In genomic region chr14:105864651-105865265, GRCh38 we compare ENCODE assay signal across 13 cellular contexts.
DNase-seq lines count a peak whose midpoint lies in the region; ATAC-seq, FAIRE-seq and TF ChIP-seq lines count a peak whose summit lies in the region.
"Had no signal": no experiment of that assay in that cellular context is flagged by ENCODE, and none has a peak within 500 bp of the region (broad histone marks: within the 10 kb centered on the region; RNA-seq: fewer than 3 reads in every experiment).

No MANE protein-coding gene starts in this region.

- POLR2A ChIA-PET in activated CD4-positive, alpha-beta T cell treated with anti-CD3 and anti-CD28 coated beads for 36 hours (lab: Charles Lee): no interaction called here
- POLR2A ChIA-PET in activated B cell treated with CpG ODN at 0.5 μM for 24 hours (lab: Charles Lee): interaction anchor here (0.7 to 8.7 kb wide), 10 partner anchors 17 to 692 kb away, joined by 3 to 93 read pairs (median 10); no protein-coding TSS in a partner anchor
- POLR2A ChIA-PET in HepG2 (lab: Yijun Ruan, JAX): no interaction called here
- POLR2A ChIA-PET in CD4-positive, alpha-beta memory T cell (lab: Charles Lee; ENCODE audit: partially characterized antibody): no interaction called here

- no peaks in the 10 kb centered on the region for H3K9me3 Mint-ChIP-seq in activated CD4-positive, alpha-beta T cell treated with anti-CD3 and anti-CD28 coated beads for 36 hours (ENCODE audit: low read depth)
- no peaks in the 10 kb centered on the region for H3K9me3 Mint-ChIP-seq in activated B cell treated with CpG ODN at 0.5 μM for 24 hours
- no peaks in the 10 kb centered on the region for H3K9me3 Mint-ChIP-seq in CD4-positive, alpha-beta memory T cell

- peaks cover 13 to 43% of the 10 kb centered on the region in 2 experiments; a peak in 4 of 5 replicates for H3K27me3 ChIP-seq in HepG2 (ENCODE audit: control insufficient read depth in 1 of 2, insufficient read depth in 2 of 2, low read length in 2 of 2)
- H3K27me3 ChIP-seq in stomach: peaks cover 0 to 27% (median 0%) of the 10 kb centered on the region in 3 donors
- no peaks in the 10 kb centered on the region for H3K27me3 ChIP-seq in CD4-positive, alpha-beta memory T cell (ENCODE audit: insufficient read depth, low read length)
- H3K27me3 ChIP-seq: ascending aorta had no signal

- no peak overlapping the region for H3K9ac ChIP-seq in HepG2 (ENCODE audit: insufficient read depth, low read depth, low read length)

- WGBS in HepG2 (ENCODE audit: low lambda C conversion rate): 0% methylated on average over 1 of the region's 19 CpGs
- WGBS in stomach, 5 donors: 71 to 88% (median 75%) methylated on average over 2 to 19 of the region's 19 CpGs

- no peaks in the 10 kb centered on the region for H4K20me1 ChIP-seq in HepG2 (ENCODE audit: insufficient read depth, low read length)

- H3K36me3 ChIP-seq in HepG2 (replicated peaks in 1 of 2; ENCODE audit: control insufficient read depth in 1 of 2, insufficient read depth in 2 of 2, low read length in 2 of 2): no peaks in the 10 kb centered on the region
- no peaks in the 10 kb centered on the region for H3K36me3 ChIP-seq in stomach
- H3K36me3 ChIP-seq in CD4-positive, alpha-beta memory T cell (ENCODE audit: insufficient read depth, low read length): no peaks in the 10 kb centered on the region
- H3K36me3 ChIP-seq: ascending aorta had no signal

- H3K79me2 ChIP-seq in HepG2 (ENCODE audit: insufficient read depth, low read length): no peaks in the 10 kb centered on the region

- TF ChIP-seq POLR2A in HepG2 (IDR thresholded peaks at IDR 0.05; ENCODE audit: insufficient read depth in 1 of 2, low read depth in 2 of 2, low read length in 2 of 2) (no peak), stomach (IDR thresholded peaks at IDR 0.05) (no peak)

- CTCF ChIA-PET in activated CD4-positive, alpha-beta T cell treated with anti-CD3 and anti-CD28 coated beads for 36 hours (lab: Charles Lee): no interaction called here
- CTCF ChIA-PET in activated B cell treated with CpG ODN at 0.5 μM for 24 hours (lab: Charles Lee): no interaction called here
- CTCF ChIA-PET in HepG2 (lab: Yijun Ruan, JAX; ENCODE audit: low intra/inter-chr PET ratio, low total read pairs): no interaction called here
- CTCF ChIA-PET in CD4-positive, alpha-beta memory T cell (lab: Charles Lee; ENCODE audit: partially characterized antibody): no interaction called here

- H3K9me3 ChIP-seq in HepG2 (ENCODE audit: low read length): no peaks in the 10 kb centered on the region
- peaks cover 0 to 5% (median 0%) of the 10 kb centered on the region in 4 donors for H3K9me3 ChIP-seq in stomach
- H3K9me3 ChIP-seq in CD4-positive, alpha-beta memory T cell (ENCODE audit: control insufficient read depth in 1 of 2, low read length in 2 of 2): no peaks in the 10 kb centered on the region
- H3K9me3 ChIP-seq: A549, ascending aorta had no signal

- H2AFZ ChIP-seq in HepG2 (ENCODE audit: low read length): no peak overlapping the region

- peaks cover 13% of the 10 kb centered on the region for H3K27me3 Mint-ChIP-seq in activated CD4-positive, alpha-beta T cell treated with anti-CD3 and anti-CD28 coated beads for 36 hours
- no peaks in the 10 kb centered on the region for H3K27me3 Mint-ChIP-seq in activated B cell treated with CpG ODN at 0.5 μM for 24 hours
- no peaks in the 10 kb centered on the region for H3K27me3 Mint-ChIP-seq in CD4-positive, alpha-beta memory T cell

- no peak overlapping the region for H3K4me3 Mint-ChIP-seq in activated CD4-positive, alpha-beta T cell treated with anti-CD3 and anti-CD28 coated beads for 36 hours
- H3K4me3 Mint-ChIP-seq in activated B cell treated with CpG ODN at 0.5 μM for 24 hours: peak overlapping the region; percentile 98
- no peak overlapping the region for H3K4me3 Mint-ChIP-seq in CD4-positive, alpha-beta memory T cell
- H3K4me3 Mint-ChIP-seq: immature natural killer cell had no signal

- BruUV-seq in HepG2 (replicated peaks; lab: Mats Ljungman, UMichigan): no TSS peak

- H3K27ac ChIP-seq in HepG2 (ENCODE audit: extremely low read length, insufficient read depth, low read length) (no peak overlapping the region), stomach (no peak overlapping the region)
- no peak overlapping the region for H3K27ac ChIP-seq in CD4-positive, alpha-beta memory T cell (ENCODE audit: low read depth, low read length)
- H3K27ac ChIP-seq: A549, ascending aorta had no signal

- no peaks in the 10 kb centered on the region for H3K36me3 Mint-ChIP-seq in activated CD4-positive, alpha-beta T cell treated with anti-CD3 and anti-CD28 coated beads for 36 hours (ENCODE audit: low read depth)
- H3K36me3 Mint-ChIP-seq in activated B cell treated with CpG ODN at 0.5 μM for 24 hours (ENCODE audit: low read depth): peaks cover 43% of the 10 kb centered on the region
- H3K36me3 Mint-ChIP-seq in CD4-positive, alpha-beta memory T cell: no peaks in the 10 kb centered on the region
- H3K36me3 Mint-ChIP-seq: immature natural killer cell had no signal

- no peak for TF ChIP-seq RAD21 in HepG2 (CRISPR knock-in tag; IDR thresholded peaks at IDR 0.05)

- H3K27ac Mint-ChIP-seq in activated CD4-positive, alpha-beta T cell treated with anti-CD3 and anti-CD28 coated beads for 36 hours: no peak overlapping the region
- H3K27ac Mint-ChIP-seq in activated B cell treated with CpG ODN at 0.5 μM for 24 hours: no peak overlapping the region
- no peak overlapping the region for H3K27ac Mint-ChIP-seq in CD4-positive, alpha-beta memory T cell
- H3K27ac Mint-ChIP-seq: immature natural killer cell had no signal

- no peak for ATAC-seq in activated CD4-positive, alpha-beta T cell treated with anti-CD3 and anti-CD28 coated beads for 36 hours
- ATAC-seq in activated B cell treated with CpG ODN at 0.5 μM for 24 hours (ENCODE audit: low read depth) (no peak), HepG2 (peak; percentile 19; the same call in 1 of the 3 replicates), GM19023 (IDR thresholded peaks at IDR 0.05; ENCODE audit: unreplicated experiment) (no peak)

- DNase-seq in activated CD4-positive, alpha-beta T cell treated with anti-CD3 and anti-CD28 coated beads for 36 hours: peak; percentile 2
- no peak for DNase-seq in activated CD4-positive, alpha-beta T cell treated with anti-CD3 and anti-CD28 coated beads, Interleukin-2, amount 50 U/mL, for 4 hours
- no peak for DNase-seq in activated B cell treated with CpG ODN at 0.5 μM for 24 hours
- DNase-seq in HepG2 (ENCODE audit: low spot score): no peak
- peak; percentile 23 for DNase-seq in stomach
- no peak for DNase-seq in stimulated activated naive CD4-positive, alpha-beta T cell treated with Interleukin-2 at 50 U/mL for 16 hours (lab: John Stamatoyannopoulos, UW)
- no peak for DNase-seq in CD4-positive, alpha-beta memory T cell
- DNase-seq: Calu3, immature natural killer cell, Kasumi-1 had no signal

- intact Hi-C loops in activated CD4-positive, alpha-beta T cell treated with anti-CD3 and anti-CD28 coated beads for 36 hours (cut with DNase I, micrococcal nuclease): loop anchor here in 1 of 2 experiments (5.0 kb wide), 2 partner anchors 123 to 203 kb away; no protein-coding TSS in a partner anchor
- intact Hi-C loops in activated B cell treated with CpG ODN at 0.5 μM for 24 hours (cut with micrococcal nuclease) (loop anchor here (10.0 kb wide), 1 partner anchor 510 kb away; no protein-coding TSS in a partner anchor), HepG2 (cut with micrococcal nuclease; ENCODE audit: unreplicated experiment) (no loop called here), stomach (cut with DNase I; ENCODE audit: low total_unique reads) (no loop called here)
- intact Hi-C loops in CD4-positive, alpha-beta memory T cell (cut with micrococcal nuclease): no loop called here

- H3K4me3 ChIP-seq in HepG2 (replicated peaks in 1 of 3; ENCODE audit: insufficient read depth in 1 of 3, low read depth in 2 of 3, low read length in 3 of 3): no peak overlapping the region
- no peak overlapping the region for H3K4me3 ChIP-seq in stomach
- H3K4me3 ChIP-seq in CD4-positive, alpha-beta memory T cell (ENCODE audit: low read length in 2 of 2): no peak overlapping the region
- H3K4me3 ChIP-seq: A549, ascending aorta had no signal

- no peak overlapping the region for H3K4me2 ChIP-seq in HepG2 (ENCODE audit: low read depth, low read length)
- H3K4me2 ChIP-seq: A549 had no signal

- no peak for FAIRE-seq in HepG2 (lab: Jason Lieb, UNC)
- FAIRE-seq: A549 had no signal

- H3K4me1 ChIP-seq in HepG2 (ENCODE audit: insufficient read depth, low read length) (no peaks in the 10 kb centered on the region), stomach (no peaks in the 10 kb centered on the region)
- H3K4me1 ChIP-seq in CD4-positive, alpha-beta memory T cell (ENCODE audit: insufficient read depth, low read length): peaks cover 33% of the 10 kb centered on the region
- H3K4me1 ChIP-seq: A549, ascending aorta had no signal

- no peak for TF ChIP-seq CTCF in activated B cell treated with CpG ODN at 0.5 μM for 24 hours (IDR thresholded peaks at IDR 0.05)
- no peak for TF ChIP-seq CTCF in HepG2 (CRISPR knock-in tag; IDR thresholded peaks at IDR 0.05)
- no peak for TF ChIP-seq CTCF in stomach (IDR thresholded peaks at IDR 0.05)

- peaks cover 19% of the 10 kb centered on the region for H3K4me1 Mint-ChIP-seq in activated CD4-positive, alpha-beta T cell treated with anti-CD3 and anti-CD28 coated beads for 36 hours
- H3K4me1 Mint-ChIP-seq in activated B cell treated with CpG ODN at 0.5 μM for 24 hours: peaks cover 1% of the 10 kb centered on the region
- peaks cover 14 to 28% (median 25%) of the 10 kb centered on the region in 4 donors for H3K4me1 Mint-ChIP-seq in CD4-positive, alpha-beta memory T cell

- in situ Hi-C loops in HepG2 (cut with HindIII; ENCODE audit: extremely low pct_ligation_motif_present, low pct_unique_long_range_greater_than_20kb): no loop called here

- TF ChIP-seq EP300 in HepG2 (IDR thresholded peaks at IDR 0.05; ENCODE audit: low read depth in 2 of 2, low read length in 2 of 2): no peak
- no peak for TF ChIP-seq EP300 in HepG2 (CRISPR knock-in tag; IDR thresholded peaks at IDR 0.05; ENCODE audit: borderline replicate concordance)
- no peak for TF ChIP-seq EP300 in stomach (IDR thresholded peaks at IDR 0.05)

TF ChIP-seq in HepG2, 621 proteins besides CTCF, POLR2A, EP300 and RAD21 (continues in another document):
- TF ChIP-seq, protein P1, sequence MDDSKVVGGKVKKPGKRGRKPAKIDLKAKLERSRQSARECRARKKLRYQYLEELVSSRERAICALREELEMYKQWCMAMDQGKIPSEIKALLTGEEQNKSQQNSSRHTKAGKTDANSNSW (CRISPR knock-in tag; IDR thresholded peaks at IDR 0.05; ENCODE audit: borderline replicate concordance): no peak
- TF ChIP-seq SOX13 (IDR thresholded peaks at IDR 0.05): no peak
- TF ChIP-seq SOX13 (CRISPR knock-in tag; conservative IDR thresholded peaks at IDR 0.05 in 1 of 2, IDR thresholded peaks at IDR 0.05 in 1 of 2): no peak

Comparison
In these comparisons a context has a peak if more than half of its experiments do, and no peak if none do; other contexts are left out.
1. DNase-seq: peak in activated CD4-positive, alpha-beta T cell treated with anti-CD3 and anti-CD28 coated beads for 36 hours (single experiment) and stomach (single experiment); none in activated CD4-positive, alpha-beta T cell treated with anti-CD3 and anti-CD28 coated beads, Interleukin-2, amount 50 U/mL, for 4 hours (0 of 2), activated B cell treated with CpG ODN at 0.5 μM for 24 hours (single experiment), HepG2 (single experiment), stimulated activated naive CD4-positive, alpha-beta T cell treated with Interleukin-2 at 50 U/mL for 16 hours (single experiment) and CD4-positive, alpha-beta memory T cell (0 of 5).